In genomic region chr5:31664566-31664965, GRCh38 we compare ENCODE assay signal across 10 cellular contexts. TPM values are rescaled to one million over a fixed set of nuclear protein-coding genes. Genes with fewer than 3 reads are reported as not detected.
DNase-seq lines count a peak whose midpoint lies in the region; ATAC-seq, FAIRE-seq and TF ChIP-seq lines count a peak whose summit lies in the region.
"Had no signal": no experiment of that assay in that cellular context is flagged by ENCODE, and none has a peak within 500 bp of the region (broad histone marks: within the 10 kb centered on the region; RNA-seq: fewer than 3 reads in every experiment).

No MANE protein-coding gene starts in this region.

- H3K9me3 Mint-ChIP-seq in activated T-helper 17 cell treated with anti-CD3 and anti-CD28 coated beads, Interleukin-2, amount 50 U/mL, for 72 hours, result no peaks in the 10 kb centered on the region
- H3K9me3 Mint-ChIP-seq: central memory CD8-positive, alpha-beta T cell had no signal

- DNase-seq in D721Med (ENCODE audit: insufficient read length, low spot score) (no peak), OCI-M1 (lab: John Stamatoyannopoulos, UW) (peak; percentile 29), fibroblast of pulmonary artery (ENCODE audit: low read depth) (peak; percentile 6), left lobe of liver (ENCODE audit: low spot score) (no peak)

- no peaks in the 10 kb centered on the region for H3K27me3 Mint-ChIP-seq in activated T-helper 17 cell treated with anti-CD3 and anti-CD28 coated beads, Interleukin-2, amount 50 U/mL, for 72 hours

- no peaks in the 10 kb centered on the region for H3K4me1 Mint-ChIP-seq in activated T-helper 17 cell treated with anti-CD3 and anti-CD28 coated beads, Interleukin-2, amount 50 U/mL, for 72 hours
- H3K4me1 Mint-ChIP-seq: central memory CD8-positive, alpha-beta T cell had no signal

- H3K27ac Mint-ChIP-seq in activated T-helper 17 cell treated with anti-CD3 and anti-CD28 coated beads, Interleukin-2, amount 50 U/mL, for 72 hours, result no peak overlapping the region

- peak; percentile 91 for ATAC-seq in GM19351 (IDR thresholded peaks at IDR 0.05; ENCODE audit: unreplicated experiment)
- no peak for ATAC-seq in activated T-helper 17 cell treated with anti-CD3 and anti-CD28 coated beads, Interleukin-2, amount 50 U/mL, for 72 hours (replicated peaks)
- ATAC-seq in left lobe of liver, result no peak
- ATAC-seq in HG03159 (IDR thresholded peaks at IDR 0.05; ENCODE audit: unreplicated experiment), result no peak
- ATAC-seq in GM21723 (IDR thresholded peaks at IDR 0.05; ENCODE audit: unreplicated experiment), result no peak

- H3K4me3 ChIP-seq in fibroblast of pulmonary artery (replicated peaks; ENCODE audit: low read depth, low read length), result no peak overlapping the region

- no peaks in the 10 kb centered on the region for H3K36me3 Mint-ChIP-seq in activated T-helper 17 cell treated with anti-CD3 and anti-CD28 coated beads, Interleukin-2, amount 50 U/mL, for 72 hours (ENCODE audit: low read depth)

- TF ChIP-seq CTCF in D721Med (IDR thresholded peaks at IDR 0.05; ENCODE audit: insufficient read depth, missing control alignments), result peak; percentile 31
- TF ChIP-seq CTCF in fibroblast of pulmonary artery (IDR thresholded peaks at IDR 0.05; ENCODE audit: low read length, missing control alignments), result no peak

- FAIRE-seq in D721Med (lab: Jason Lieb, UNC), result no peak

- no peak overlapping the region for H3K4me3 Mint-ChIP-seq in activated T-helper 17 cell treated with anti-CD3 and anti-CD28 coated beads, Interleukin-2, amount 50 U/mL, for 72 hours
- H3K4me3 Mint-ChIP-seq: central memory CD8-positive, alpha-beta T cell had no signal

RNA-seq across cellular contexts. Expression of gene PDZD2, which starts 25.6 kb away (rescaled TPM):
- under 1 TPM in 1 of 2 donors, not detected in 1; 0.53 TPM for total RNA-seq in activated T-helper 17 cell treated with anti-CD3 and anti-CD28 coated beads, Interleukin-2, amount 50 U/mL, for 72 hours
- 0.63 TPM for total RNA-seq in left lobe of liver
- total RNA-seq: T-helper 1 cell treated with Interleukin-12 subunit alpha and Interleukin-12 subunit beta and Interleukin-4 antibody, amounts not matched to agents 30 ng/mL and 1 ng/mL, for 36 hours had no signal

Comparison
In these comparisons a context has a peak if more than half of its experiments do, and no peak if none do; other contexts are left out.
1. DNase-seq: peak in OCI-M1 (single experiment) and fibroblast of pulmonary artery (single experiment); none in D721Med (single experiment) and left lobe of liver (single experiment).